In genomic region chr1:198929961-198930599, GRCh38 we compare ENCODE assay signal across 8 cellular contexts.
DNase-seq lines count a peak whose midpoint lies in the region; ATAC-seq and TF ChIP-seq lines count a peak whose summit lies in the region.

No MANE protein-coding gene starts in this region.

- H3K9me3 ChIP-seq in OCI-LY7 (ENCODE audit: low read length) = no peaks in the 10 kb centered on the region
- H3K9me3 ChIP-seq in naive thymus-derived CD4-positive, alpha-beta T cell (ENCODE audit: control insufficient read depth in 2 of 3, low read length in 3 of 3) = no peaks in the 10 kb centered on the region

- peak overlapping the region; percentile 68 to 92 (median 84) for H3K4me3 Mint-ChIP-seq in naive thymus-derived CD4-positive, alpha-beta T cell

- POLR2A ChIA-PET in OCI-LY7 (lab: Charles Lee) = interaction anchor here (0.6 to 2.8 kb wide), 8 partner anchors 6 to 290 kb away, joined by 3 to 37 read pairs (median 3); no protein-coding TSS in a partner anchor
- POLR2A ChIA-PET in naive thymus-derived CD4-positive, alpha-beta T cell (lab: Charles Lee) = interaction anchor here (1.1 kb wide), 1 partner anchor 19 kb away, joined by 3 read pairs; no protein-coding TSS in a partner anchor

- H3K27ac Mint-ChIP-seq in naive thymus-derived CD4-positive, alpha-beta T cell = peak overlapping the region; percentile 72 to 94 (median 88)

- peaks cover 82% of the 10 kb centered on the region for H3K79me2 ChIP-seq in ACC112 (ENCODE audit: control insufficient read depth, insufficient read depth, low read length, unreplicated experiment)
- H3K79me2 ChIP-seq in OCI-LY7 (ENCODE audit: insufficient read depth, low read depth, low read length) = peaks cover 100% of the 10 kb centered on the region

- no TSS peak for BruUV-seq in OCI-LY7 (replicated peaks; lab: Mats Ljungman, UMichigan)

- no peaks in the 10 kb centered on the region for H3K9me3 Mint-ChIP-seq in naive thymus-derived CD4-positive, alpha-beta T cell

- H3K4me1 Mint-ChIP-seq in naive thymus-derived CD4-positive, alpha-beta T cell = peaks cover 18 to 65% (median 49%) of the 10 kb centered on the region in 7 donors

- H3K36me3 ChIP-seq in ACC112 (ENCODE audit: insufficient read depth, low read length) = peaks cover 12% of the 10 kb centered on the region; the same call in 1 of the 2 replicates
- peaks cover 11% of the 10 kb centered on the region; the same call in 1 of the 2 replicates for H3K36me3 ChIP-seq in OCI-LY7 (ENCODE audit: insufficient read depth, low read length)
- no peaks in the 10 kb centered on the region for H3K36me3 ChIP-seq in naive thymus-derived CD4-positive, alpha-beta T cell (ENCODE audit: control insufficient read depth in 2 of 3, insufficient read depth in 3 of 3, low read length in 3 of 3)

- H3K4me3 ChIP-seq in ACC112 (ENCODE audit: low read depth, low read length) (peak overlapping the region; percentile 26; the same call in 1 of the 2 replicates), OCI-LY7 (ENCODE audit: low read depth, low read length, poor library complexity, severe bottlenecking) (peak overlapping the region; percentile 67)
- peak overlapping the region; percentile 48 for H3K4me3 ChIP-seq in naive thymus-derived CD4-positive, alpha-beta T cell (ENCODE audit: low read length)

- H3K27ac ChIP-seq in ACC112 (ENCODE audit: low read depth, low read length) (no peak overlapping the region), OCI-LY7 (ENCODE audit: low read depth, low read length, poor library complexity, severe bottlenecking) (peak overlapping the region; percentile 76), cingulate gyrus (ENCODE audit: low read depth, low read length) (peak overlapping the region; percentile 33)
- peak overlapping the region; percentile 54 for H3K27ac ChIP-seq in naive thymus-derived CD4-positive, alpha-beta T cell (ENCODE audit: low read depth, low read length)

- no peaks in the 10 kb centered on the region for H3K27me3 ChIP-seq in ACC112 (ENCODE audit: insufficient read depth, low read length)
- H3K27me3 ChIP-seq in naive thymus-derived CD4-positive, alpha-beta T cell (ENCODE audit: control insufficient read depth in 2 of 2, insufficient read depth in 2 of 2, low read length in 2 of 2) = no peaks in the 10 kb centered on the region

- no peaks in the 10 kb centered on the region for H4K20me1 ChIP-seq in OCI-LY7 (ENCODE audit: insufficient read depth, low read length)

- H3K27me3 Mint-ChIP-seq in naive thymus-derived CD4-positive, alpha-beta T cell = no peaks in the 10 kb centered on the region

- H2AFZ ChIP-seq in ACC112 (ENCODE audit: low read length, unreplicated experiment) (no peak overlapping the region), OCI-LY7 (ENCODE audit: low read length) (peak overlapping the region; percentile 82)

- H3K9me2 ChIP-seq in OCI-LY7 (ENCODE audit: insufficient read depth, low read length) = no peaks in the 10 kb centered on the region

- intact Hi-C loops in OCI-LY7 (cut with micrococcal nuclease; ENCODE audit: unreplicated experiment) = loop anchor here (5.0 to 10.0 kb wide), 4 partner anchors 248 to 1155 kb away; partner anchors contain the start of gene DENND1B
- intact Hi-C loops in naive thymus-derived CD4-positive, alpha-beta T cell (cut with micrococcal nuclease) = loop anchor here (1.0 to 10.0 kb wide), 8 partner anchors 7 to 1155 kb away; partner anchors contain the start of genes DENND1B (in 2 of the 2) and C1orf53 (in 1 of the 2)

- H3K4me2 ChIP-seq in OCI-LY7 (ENCODE audit: low read length) = peak overlapping the region; percentile 99

- ATAC-seq in GM18868 (IDR thresholded peaks at IDR 0.05; ENCODE audit: unreplicated experiment) = peak; percentile 71
- peak; percentile 38 for ATAC-seq in HG03097 (IDR thresholded peaks at IDR 0.05; ENCODE audit: low FRiP score, unreplicated experiment)
- ATAC-seq in naive thymus-derived CD4-positive, alpha-beta T cell = peak; percentile 88
- ATAC-seq in GM18867 (IDR thresholded peaks at IDR 0.05; ENCODE audit: unreplicated experiment) = no peak
- ATAC-seq in GM21526 (IDR thresholded peaks at IDR 0.05; ENCODE audit: low FRiP score, unreplicated experiment) = no peak

- CTCF ChIA-PET in OCI-LY7 (lab: Charles Lee; ENCODE audit: unreplicated experiment) = no interaction called here
- CTCF ChIA-PET in naive thymus-derived CD4-positive, alpha-beta T cell (lab: Charles Lee) = interaction anchor here (0.7 kb wide), 1 partner anchor 293 kb away, joined by 3 read pairs; no protein-coding TSS in a partner anchor

- H3K4me1 ChIP-seq in ACC112 (ENCODE audit: control insufficient read depth, insufficient read depth, low read length, unreplicated experiment) (peaks cover 29% of the 10 kb centered on the region), OCI-LY7 (ENCODE audit: insufficient read depth, low read length, poor library complexity, severe bottlenecking) (peaks cover 36% of the 10 kb centered on the region)
- H3K4me1 ChIP-seq in naive thymus-derived CD4-positive, alpha-beta T cell (ENCODE audit: control insufficient read depth in 2 of 2, insufficient read depth in 2 of 2, low read length in 2 of 2) = peaks cover 15 to 34% of the 10 kb centered on the region in 2 donors

- peaks cover 0 to 27% (median 0%) of the 10 kb centered on the region in 5 donors for H3K36me3 Mint-ChIP-seq in naive thymus-derived CD4-positive, alpha-beta T cell

- TF ChIP-seq CTCF in OCI-LY7 (conservative IDR thresholded peaks at IDR 0.05; ENCODE audit: low read length) = no peak

- DNase-seq in OCI-LY7 (ENCODE audit: low spot score) = peak; percentile 72
- peak in 7 of 9 donors; percentile 35 to 67 (median 55) for DNase-seq in naive thymus-derived CD4-positive, alpha-beta T cell

Comparison
In these comparisons a context has a peak if more than half of its experiments do, and no peak if none do; other contexts are left out.
1. ATAC-seq: peak in GM18868 (single experiment), HG03097 (single experiment) and naive thymus-derived CD4-positive, alpha-beta T cell (single experiment); none in GM18867 (single experiment) and GM21526 (single experiment).
2. Peak in every context shown above with its lines, with median percentiles within 50 percentile points of each other: H3K4me3 ChIP-seq.